Comparison of ENCODE assay signal across 24 cellular contexts in the genomic region with DNA sequence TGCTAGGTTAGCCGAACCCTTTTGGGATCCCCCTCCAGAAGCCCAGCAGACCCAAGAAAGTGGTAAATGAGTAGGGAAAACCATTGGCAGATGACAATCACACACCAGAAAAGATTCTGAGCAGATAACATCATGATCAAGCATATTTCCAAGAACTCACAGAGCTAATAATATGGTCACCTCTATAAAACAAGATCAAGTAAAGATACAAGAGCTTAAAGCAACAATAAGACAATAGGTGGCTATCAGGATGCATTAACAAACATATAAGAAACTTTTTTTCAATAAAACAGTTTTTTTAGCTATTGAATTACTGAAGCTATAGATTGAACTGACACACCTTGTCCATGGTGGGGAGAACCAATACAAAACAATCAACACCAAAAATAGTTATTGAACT. TPM values are rescaled to one million over a fixed set of nuclear protein-coding genes. Genes with fewer than 3 reads are reported as not detected.
DNase-seq lines count a peak whose midpoint lies in the region; ATAC-seq and TF ChIP-seq lines count a peak whose summit lies in the region.
"Had no signal": no experiment of that assay in that cellular context is flagged by ENCODE, and none has a peak within 500 bp of the region (broad histone marks: within the 10 kb centered on the region; RNA-seq: fewer than 3 reads in every experiment).

No MANE protein-coding gene starts in this region.

- CTCF ChIA-PET in activated CD4-positive, alpha-beta memory T cell treated with anti-CD3 and anti-CD28 coated beads, Interleukin-2, amount 10 ng/mL, durations not matched to agents 7 days and 5 days (lab: Charles Lee): interaction anchor here (0.8 to 1.2 kb wide), 3 partner anchors 9 to 51 kb away, joined by 3 to 4 read pairs (median 3); partner anchors contain the start of gene UBASH3A
- CTCF ChIA-PET in activated CD4-positive, alpha-beta memory T cell treated with anti-CD3 and anti-CD28 coated beads for 36 hours (lab: Charles Lee): interaction anchor here (1.0 to 1.4 kb wide), 2 partner anchors 51 to 174 kb away, joined by 4 read pairs; no protein-coding TSS in a partner anchor
- CTCF ChIA-PET in HEK293 (lab: Yijun Ruan, JAX): interaction anchor here (0.7 kb wide), 1 partner anchor 55 kb away, joined by 3 read pairs; no protein-coding TSS in a partner anchor
- CTCF ChIA-PET in naive thymus-derived CD4-positive, alpha-beta T cell (lab: Charles Lee): interaction anchor here (1.4 kb wide), 1 partner anchor 96 kb away, joined by 3 read pairs; no protein-coding TSS in a partner anchor

- H3K27me3 Mint-ChIP-seq in activated CD4-positive, alpha-beta memory T cell treated with anti-CD3 and anti-CD28 coated beads, Interleukin-2, amount 10 ng/mL, durations not matched to agents 7 days and 5 days: no peaks in the 10 kb centered on the region
- H3K27me3 Mint-ChIP-seq in activated CD4-positive, alpha-beta memory T cell treated with anti-CD3 and anti-CD28 coated beads for 36 hours: no peaks in the 10 kb centered on the region
- no peaks in the 10 kb centered on the region for H3K27me3 Mint-ChIP-seq in activated naive CD8-positive, alpha-beta T cell treated with anti-CD3 and anti-CD28 coated beads for 36 hours
- no peaks in the 10 kb centered on the region for H3K27me3 Mint-ChIP-seq in naive thymus-derived CD4-positive, alpha-beta T cell
- peaks cover 28 to 38% of the 10 kb centered on the region in 2 donors for H3K27me3 Mint-ChIP-seq in natural killer cell treated with Interleukin-12 subunit alpha and Interleukin-12 subunit beta and Interleukin-15 and Interleukin-18, amount 100 ng/mL, for 72 hours

- in situ Hi-C loops in transverse colon (cut with MboI; ENCODE audit: low pct_ligation_motif_present in 1 of 4, low pct_unique_long_range_greater_than_20kb in 1 of 4, low sequenced_read_pairs in 3 of 4): no loop called here

- peaks cover 94% of the 10 kb centered on the region for H3K36me3 Mint-ChIP-seq in activated CD4-positive, alpha-beta memory T cell treated with anti-CD3 and anti-CD28 coated beads, Interleukin-2, amount 10 ng/mL, durations not matched to agents 7 days and 5 days (ENCODE audit: low read depth)
- peaks cover 67% of the 10 kb centered on the region for H3K36me3 Mint-ChIP-seq in activated CD4-positive, alpha-beta memory T cell treated with anti-CD3 and anti-CD28 coated beads for 36 hours
- H3K36me3 Mint-ChIP-seq in activated naive CD8-positive, alpha-beta T cell treated with anti-CD3 and anti-CD28 coated beads for 36 hours: peaks cover 74% of the 10 kb centered on the region
- peaks cover 26 to 82% (median 57%) of the 10 kb centered on the region in 5 donors for H3K36me3 Mint-ChIP-seq in naive thymus-derived CD4-positive, alpha-beta T cell
- peaks cover 8% of the 10 kb centered on the region for H3K36me3 Mint-ChIP-seq in natural killer cell treated with Interleukin-12 subunit alpha and Interleukin-12 subunit beta and Interleukin-15 and Interleukin-18, amount 100 ng/mL, for 72 hours

- no peak overlapping the region for H3K4me3 Mint-ChIP-seq in activated CD4-positive, alpha-beta memory T cell treated with anti-CD3 and anti-CD28 coated beads, Interleukin-2, amount 10 ng/mL, durations not matched to agents 7 days and 5 days
- no peak overlapping the region for H3K4me3 Mint-ChIP-seq in activated CD4-positive, alpha-beta memory T cell treated with anti-CD3 and anti-CD28 coated beads for 36 hours
- H3K4me3 Mint-ChIP-seq in activated naive CD8-positive, alpha-beta T cell treated with anti-CD3 and anti-CD28 coated beads for 36 hours: no peak overlapping the region
- H3K4me3 Mint-ChIP-seq in naive thymus-derived CD4-positive, alpha-beta T cell: no peak overlapping the region
- H3K4me3 Mint-ChIP-seq in natural killer cell treated with Interleukin-12 subunit alpha and Interleukin-12 subunit beta and Interleukin-15 and Interleukin-18, amount 100 ng/mL, for 72 hours: no peak overlapping the region
- H3K4me3 Mint-ChIP-seq: HFFc6 had no signal

- POLR2A ChIA-PET in activated CD4-positive, alpha-beta memory T cell treated with anti-CD3 and anti-CD28 coated beads, Interleukin-2, amount 10 ng/mL, durations not matched to agents 7 days and 5 days (lab: Charles Lee): interaction anchor here (1.2 to 3.3 kb wide), 3 partner anchors 9 to 29 kb away, joined by 4 to 17 read pairs (median 8); partner anchors contain the start of gene UBASH3A
- POLR2A ChIA-PET in activated CD4-positive, alpha-beta memory T cell treated with anti-CD3 and anti-CD28 coated beads for 36 hours (lab: Charles Lee): no interaction called here
- POLR2A ChIA-PET in HEK293 (lab: Yijun Ruan, JAX): no interaction called here
- POLR2A ChIA-PET in naive thymus-derived CD4-positive, alpha-beta T cell (lab: Charles Lee): interaction anchor here (1.1 to 3.3 kb wide), 4 partner anchors 9 to 29 kb away, joined by 3 to 14 read pairs (median 3); partner anchors contain the start of gene UBASH3A

- H3K27ac ChIP-seq in HEK293 (ENCODE audit: extremely low read depth, low read depth, low read length): no peak overlapping the region
- no peak overlapping the region for H3K27ac ChIP-seq in naive thymus-derived CD4-positive, alpha-beta T cell (ENCODE audit: low read depth, low read length)
- no peak overlapping the region for H3K27ac ChIP-seq in transverse colon
- H3K27ac ChIP-seq: KMS-11 had no signal

- TF ChIP-seq CTCF in HEK293 (tag by site-specific recombination; IDR thresholded peaks at IDR 0.05) (no peak), transverse colon (IDR thresholded peaks at IDR 0.05) (no peak)

- H3K27ac Mint-ChIP-seq in activated CD4-positive, alpha-beta memory T cell treated with anti-CD3 and anti-CD28 coated beads, Interleukin-2, amount 10 ng/mL, durations not matched to agents 7 days and 5 days: peak overlapping the region; percentile 38
- H3K27ac Mint-ChIP-seq in activated CD4-positive, alpha-beta memory T cell treated with anti-CD3 and anti-CD28 coated beads for 36 hours: no peak overlapping the region
- H3K27ac Mint-ChIP-seq in activated naive CD8-positive, alpha-beta T cell treated with anti-CD3 and anti-CD28 coated beads for 36 hours: peak overlapping the region; percentile 13
- H3K27ac Mint-ChIP-seq in naive thymus-derived CD4-positive, alpha-beta T cell: peak overlapping the region in 6 of 9 donors; percentile 9 to 89 (median 44)
- H3K27ac Mint-ChIP-seq in natural killer cell treated with Interleukin-12 subunit alpha and Interleukin-12 subunit beta and Interleukin-15 and Interleukin-18, amount 100 ng/mL, for 72 hours: no peak overlapping the region
- H3K27ac Mint-ChIP-seq: HFFc6 had no signal

- peaks cover 32% of the 10 kb centered on the region for H3K4me1 Mint-ChIP-seq in activated CD4-positive, alpha-beta memory T cell treated with anti-CD3 and anti-CD28 coated beads, Interleukin-2, amount 10 ng/mL, durations not matched to agents 7 days and 5 days
- H3K4me1 Mint-ChIP-seq in activated CD4-positive, alpha-beta memory T cell treated with anti-CD3 and anti-CD28 coated beads for 36 hours (ENCODE audit: low read depth): peaks cover 25% of the 10 kb centered on the region
- H3K4me1 Mint-ChIP-seq in activated naive CD8-positive, alpha-beta T cell treated with anti-CD3 and anti-CD28 coated beads for 36 hours: peaks cover 31% of the 10 kb centered on the region
- H3K4me1 Mint-ChIP-seq in naive thymus-derived CD4-positive, alpha-beta T cell: peaks cover 26 to 61% (median 46%) of the 10 kb centered on the region in 7 donors
- peaks cover 0 to 2% of the 10 kb centered on the region in 2 donors for H3K4me1 Mint-ChIP-seq in natural killer cell treated with Interleukin-12 subunit alpha and Interleukin-12 subunit beta and Interleukin-15 and Interleukin-18, amount 100 ng/mL, for 72 hours (ENCODE audit: low read depth in 2 of 2)

- 86% methylated on average over 1 of the region's 1 CpG; no CpG with 5 or more reads in 1 of the 2 donors for WGBS in transverse colon (ENCODE audit: low coverage in 1 of 2), 2 donors

- no peaks in the 10 kb centered on the region for H3K36me3 ChIP-seq in HEK293 (ENCODE audit: control insufficient read depth in 2 of 2, insufficient read depth in 1 of 2, low read length in 2 of 2)
- H3K36me3 ChIP-seq in naive thymus-derived CD4-positive, alpha-beta T cell (ENCODE audit: control insufficient read depth in 2 of 3, insufficient read depth in 3 of 3, low read length in 3 of 3): peaks cover 60 to 95% (median 62%) of the 10 kb centered on the region in 3 experiments
- H3K36me3 ChIP-seq in transverse colon: no peaks in the 10 kb centered on the region

- H3K4me1 ChIP-seq in HEK293 (ENCODE audit: control insufficient read depth, insufficient read depth, low read length): no peaks in the 10 kb centered on the region
- peaks cover 0 to 21% of the 10 kb centered on the region in 2 donors for H3K4me1 ChIP-seq in naive thymus-derived CD4-positive, alpha-beta T cell (ENCODE audit: control insufficient read depth in 2 of 2, insufficient read depth in 2 of 2, low read length in 2 of 2)
- no peaks in the 10 kb centered on the region for H3K4me1 ChIP-seq in transverse colon

- H3K4me3 ChIP-seq in HEK293 (ENCODE audit: low read depth, low read length): no peak overlapping the region
- H3K4me3 ChIP-seq in naive thymus-derived CD4-positive, alpha-beta T cell (ENCODE audit: low read length): no peak overlapping the region
- no peak overlapping the region for H3K4me3 ChIP-seq in transverse colon

- no peak for ATAC-seq in naive thymus-derived CD4-positive, alpha-beta T cell
- ATAC-seq in natural killer cell treated with Interleukin-12 subunit alpha and Interleukin-12 subunit beta and Interleukin-15 and Interleukin-18, amount 100 ng/mL, for 72 hours: no peak

- H3K9me3 ChIP-seq in HEK293 (ENCODE audit: control insufficient read depth, insufficient read depth, low read depth, low read length): no peaks in the 10 kb centered on the region
- no peaks in the 10 kb centered on the region for H3K9me3 ChIP-seq in naive thymus-derived CD4-positive, alpha-beta T cell (ENCODE audit: control insufficient read depth in 2 of 3, low read length in 3 of 3)
- no peaks in the 10 kb centered on the region for H3K9me3 ChIP-seq in transverse colon

- intact Hi-C loops in activated CD4-positive, alpha-beta memory T cell treated with anti-CD3 and anti-CD28 coated beads for 36 hours (cut with micrococcal nuclease): no loop called here
- intact Hi-C loops in naive thymus-derived CD4-positive, alpha-beta T cell (cut with micrococcal nuclease): loop anchor here in 1 of 2 donors (10.0 kb wide), 1 partner anchor 88 kb away; no protein-coding TSS in a partner anchor
- intact Hi-C loops in transverse colon (cut with DNase I; ENCODE audit: low total_unique reads): no loop called here

- no peak for TF ChIP-seq POLR2A in transverse colon (IDR thresholded peaks at IDR 0.05)

- H3K27me3 ChIP-seq in naive thymus-derived CD4-positive, alpha-beta T cell (ENCODE audit: control insufficient read depth in 2 of 2, insufficient read depth in 2 of 2, low read length in 2 of 2): no peaks in the 10 kb centered on the region
- H3K27me3 ChIP-seq in transverse colon: no peaks in the 10 kb centered on the region

- no peak for DNase-seq in activated CD4-positive, alpha-beta memory T cell treated with anti-CD3 and anti-CD28 coated beads, Interleukin-2, amount 10 ng/mL, durations not matched to agents 7 days and 5 days
- no peak for DNase-seq in activated CD4-positive, alpha-beta memory T cell treated with anti-CD3 and anti-CD28 coated beads for 36 hours
- DNase-seq in activated naive CD8-positive, alpha-beta T cell treated with anti-CD3 and anti-CD28 coated beads for 36 hours: no peak
- DNase-seq in naive thymus-derived CD4-positive, alpha-beta T cell: no peak
- DNase-seq in natural killer cell treated with Interleukin-12 subunit alpha and Interleukin-12 subunit beta and Interleukin-15 and Interleukin-18, amount 100 ng/mL, for 72 hours (ENCODE audit: low spot score): no peak
- no peak for DNase-seq in transverse colon
- DNase-seq: H7, HFFc6, IMR-90, MM.1S, NCI-H1048, NCI-H1417, NCI-H1694, NCI-H2029 treated with DMSO at 0.1 percent for 48 hours, NCI-H446 treated with DMSO at 0.1 percent for 48 hours, NCI-H526, NCI-H82, Right ventricle myocardium superior, RPMI8226 had no signal

- TF ChIP-seq EP300 in transverse colon (IDR thresholded peaks at IDR 0.05; ENCODE audit: low read depth): no peak

- peaks cover 11% of the 10 kb centered on the region for H3K9me3 Mint-ChIP-seq in activated CD4-positive, alpha-beta memory T cell treated with anti-CD3 and anti-CD28 coated beads, Interleukin-2, amount 10 ng/mL, durations not matched to agents 7 days and 5 days
- peaks cover 7% of the 10 kb centered on the region for H3K9me3 Mint-ChIP-seq in activated CD4-positive, alpha-beta memory T cell treated with anti-CD3 and anti-CD28 coated beads for 36 hours
- H3K9me3 Mint-ChIP-seq in activated naive CD8-positive, alpha-beta T cell treated with anti-CD3 and anti-CD28 coated beads for 36 hours: peaks cover 17% of the 10 kb centered on the region
- peaks cover 0 to 7% (median 0%) of the 10 kb centered on the region in 11 donors for H3K9me3 Mint-ChIP-seq in naive thymus-derived CD4-positive, alpha-beta T cell
- peaks cover 6% of the 10 kb centered on the region for H3K9me3 Mint-ChIP-seq in natural killer cell treated with Interleukin-12 subunit alpha and Interleukin-12 subunit beta and Interleukin-15 and Interleukin-18, amount 100 ng/mL, for 72 hours

RNA-seq across cellular contexts. Expression of gene UBASH3A, which starts 29.0 kb away (rescaled TPM):
- total RNA-seq in activated CD4-positive, alpha-beta memory T cell treated with anti-CD3 and anti-CD28 coated beads, Interleukin-2, amount 10 ng/mL, durations not matched to agents 7 days and 5 days: 10 to 100 TPM; 67.8 to 70.6 TPM
- 10 to 100 TPM; 27.2 to 29.4 TPM for total RNA-seq in activated CD4-positive, alpha-beta memory T cell treated with anti-CD3 and anti-CD28 coated beads for 36 hours
- total RNA-seq in activated naive CD8-positive, alpha-beta T cell treated with anti-CD3 and anti-CD28 coated beads for 36 hours: 10 to 100 TPM; 38.9 to 41.1 TPM
- 100 to 1,000 TPM in 1 of 5 experiments, 10 to 100 TPM in 4; 41.9 to 101 (median 91.7) TPM for total RNA-seq in naive thymus-derived CD4-positive, alpha-beta T cell
- 10 to 100 TPM; 57.1 to 99.3 TPM for polyA plus RNA-seq in naive thymus-derived CD4-positive, alpha-beta T cell
- 1 to 10 TPM; 1.7 to 9.2 TPM for total RNA-seq in natural killer cell treated with Interleukin-12 subunit alpha and Interleukin-12 subunit beta and Interleukin-15 and Interleukin-18, amount 100 ng/mL, for 72 hours
- total RNA-seq in transverse colon: 1 to 10 TPM in 1 of 4 donors, under 1 TPM in 2, not detected in 1; 0.37 to 3.0 (median 0.82) TPM
- total RNA-seq: A172, H7, HFFc6, IMR-90, Right ventricle myocardium superior, SK-MEL-5 had no signal
- polyA plus RNA-seq: BJ, IMR-90 had no signal

RNA-seq across cellular contexts. Expression of gene TMPRSS3, which starts 36.8 kb away (rescaled TPM):
- 10 to 100 TPM; 24.6 to 24.8 TPM for total RNA-seq in activated CD4-positive, alpha-beta memory T cell treated with anti-CD3 and anti-CD28 coated beads, Interleukin-2, amount 10 ng/mL, durations not matched to agents 7 days and 5 days
- 10 to 100 TPM; 47.6 to 49.8 TPM for total RNA-seq in activated CD4-positive, alpha-beta memory T cell treated with anti-CD3 and anti-CD28 coated beads for 36 hours
- total RNA-seq in activated naive CD8-positive, alpha-beta T cell treated with anti-CD3 and anti-CD28 coated beads for 36 hours: 10 to 100 TPM; 49.1 to 50.7 TPM
- 1 to 10 TPM in 4 of 5 experiments, under 1 TPM in 1; 0.88 to 7.6 (median 1.5) TPM for total RNA-seq in naive thymus-derived CD4-positive, alpha-beta T cell
- polyA plus RNA-seq in naive thymus-derived CD4-positive, alpha-beta T cell: 1 to 10 TPM in 1 of 2 donors, under 1 TPM in 1; 0.11 to 2.9 TPM
- total RNA-seq in natural killer cell treated with Interleukin-12 subunit alpha and Interleukin-12 subunit beta and Interleukin-15 and Interleukin-18, amount 100 ng/mL, for 72 hours: 1 to 10 TPM in 1 of 2 donors, under 1 TPM in 1; 0.19 to 8.4 TPM
- total RNA-seq in transverse colon: 1 to 10 TPM in 1 of 4 donors, under 1 TPM in 1, not detected in 2; 0.68 to 1.3 TPM
- total RNA-seq: H7, HFFc6, IMR-90, Right ventricle myocardium superior had no signal
- polyA plus RNA-seq: BJ, IMR-90 had no signal

Comparison
In these comparisons a context has a peak if more than half of its experiments do, and no peak if none do; other contexts are left out.
1. H3K27ac Mint-ChIP-seq: peak in activated CD4-positive, alpha-beta memory T cell treated with anti-CD3 and anti-CD28 coated beads, Interleukin-2, amount 10 ng/mL, durations not matched to agents 7 days and 5 days (single experiment), activated naive CD8-positive, alpha-beta T cell treated with anti-CD3 and anti-CD28 coated beads for 36 hours (single experiment) and naive thymus-derived CD4-positive, alpha-beta T cell (6 of 9); none in activated CD4-positive, alpha-beta memory T cell treated with anti-CD3 and anti-CD28 coated beads for 36 hours (single experiment) and natural killer cell treated with Interleukin-12 subunit alpha and Interleukin-12 subunit beta and Interleukin-15 and Interleukin-18, amount 100 ng/mL, for 72 hours (0 of 2).
2. POLR2A ChIA-PET loops: an anchor here in activated CD4-positive, alpha-beta memory T cell treated with anti-CD3 and anti-CD28 coated beads, Interleukin-2, amount 10 ng/mL, durations not matched to agents 7 days and 5 days (1.2 to 3.3 kb wide) and naive thymus-derived CD4-positive, alpha-beta T cell (1.1 to 3.3 kb wide); none called in activated CD4-positive, alpha-beta memory T cell treated with anti-CD3 and anti-CD28 coated beads for 36 hours and HEK293.